In genomic region chr5:139369181-139369580, GRCh38 we compare ENCODE assay signal across 19 cellular contexts. TPM values are rescaled to one million over a fixed set of nuclear protein-coding genes. Genes with fewer than 3 reads are reported as not detected.
DNase-seq lines count a peak whose midpoint lies in the region; ATAC-seq and TF ChIP-seq lines count a peak whose summit lies in the region.
"Had no signal": no experiment of that assay in that cellular context is flagged by ENCODE, and none has a peak within 500 bp of the region (broad histone marks: within the 10 kb centered on the region; RNA-seq: fewer than 3 reads in every experiment).

No MANE protein-coding gene starts in this region.

- H3K27ac Mint-ChIP-seq in chondrocyte (ENCODE audit: unreplicated experiment) (peak overlapping the region; percentile 97), nephron (peak overlapping the region; percentile 38 to 67 (median 57))
- H3K27ac Mint-ChIP-seq: activated naive CD4-positive, alpha-beta T cell treated with anti-CD3 and anti-CD28 coated beads for 36 hours; dendritic cell treated with granulocyte-macrophage colony-stimulating factor and Interleukin-4, amounts not matched to agents 40 ng/mL and 50 ng/mL, for 4 days; T-helper 1 cell treated with Interleukin-12 subunit alpha and Interleukin-12 subunit beta and Interleukin-4 antibody, amounts not matched to agents 30 μg/mL and 1 μg/mL, for 36 hours had no signal

- peak overlapping the region; percentile 48; the same call in 1 of the 2 replicates for H3K4me2 ChIP-seq in IMR-90 (ENCODE audit: low read depth, low read length)

- no peak overlapping the region for H3K56ac ChIP-seq in IMR-90 (ENCODE audit: extremely low read depth, insufficient read depth, low read length)

- H3K9me3 ChIP-seq in IMR-90 (ENCODE audit: control insufficient read depth, insufficient read depth, low read length): no peaks in the 10 kb centered on the region
- H3K9me3 ChIP-seq: tibial nerve had no signal

- H3K4ac ChIP-seq in IMR-90 (ENCODE audit: low read depth, low read length): no peak overlapping the region

- TF ChIP-seq POLR2A in IMR-90 (IDR thresholded peaks at IDR 0.05; ENCODE audit: low read depth, low read length): no peak

- BruUV-seq in IMR-90 (replicated peaks; lab: Mats Ljungman, UMichigan): TSS peak; percentile 86

- H3K27me3 ChIP-seq in IMR-90 (ENCODE audit: control insufficient read depth, insufficient read depth, low read length): no peaks in the 10 kb centered on the region
- H3K27me3 ChIP-seq: tibial nerve had no signal

- 0 out of 2 replicates have a peak overlapping the region, but pooled peaks have one; percentile 46 for H3K14ac ChIP-seq in IMR-90 (replicated peaks; ENCODE audit: low read depth, low read length)

- peaks cover 41% of the 10 kb centered on the region for H3K36me3 ChIP-seq in IMR-90 (ENCODE audit: control insufficient read depth, insufficient read depth, low read length)

- H3K36me3 Mint-ChIP-seq in chondrocyte (ENCODE audit: low read depth) (peaks cover 19% of the 10 kb centered on the region), nephron (ENCODE audit: low read depth) (peaks cover 58% of the 10 kb centered on the region)

- H3K18ac ChIP-seq in IMR-90 (ENCODE audit: low read depth, low read length): no peak overlapping the region

- POLR2A ChIA-PET in IMR-90 (lab: Charles Lee; ENCODE audit: unreplicated experiment): no interaction called here

- no peak overlapping the region for H2BK120ac ChIP-seq in IMR-90 (ENCODE audit: low read depth, low read length)

- no peaks in the 10 kb centered on the region for H3K27me3 Mint-ChIP-seq in chondrocyte (ENCODE audit: low read depth)
- H3K27me3 Mint-ChIP-seq in nephron (ENCODE audit: low read depth): no peaks in the 10 kb centered on the region
- H3K27me3 Mint-ChIP-seq: dendritic cell treated with granulocyte-macrophage colony-stimulating factor and Interleukin-4, amounts not matched to agents 40 ng/mL and 50 ng/mL, for 4 days had no signal

- H3K9me1 ChIP-seq in IMR-90 (ENCODE audit: insufficient read depth, low read length): peaks cover 18% of the 10 kb centered on the region

- H3K27ac ChIP-seq in IMR-90 (ENCODE audit: insufficient read depth, low read length): no peak overlapping the region
- H3K27ac ChIP-seq: tibial nerve, VCaP had no signal

- CTCF ChIA-PET in IMR-90 (lab: Yijun Ruan, JAX): no interaction called here

- H2BK15ac ChIP-seq in IMR-90 (ENCODE audit: low read depth, low read length): no peak overlapping the region

- peaks cover 42% of the 10 kb centered on the region for H3K4me1 Mint-ChIP-seq in chondrocyte (ENCODE audit: low read depth)
- peaks cover 25% of the 10 kb centered on the region for H3K4me1 Mint-ChIP-seq in nephron

- H3K79me1 ChIP-seq in IMR-90 (ENCODE audit: low read depth in 1 of 2, low read length in 2 of 2): peaks cover 13 to 49% of the 10 kb centered on the region in 2 experiments

- dilution Hi-C loops in IMR-90 (cut with HindIII; ENCODE audit: low sequenced_read_pairs, unreplicated experiment): no loop called here

- no peak overlapping the region for H4K91ac ChIP-seq in IMR-90 (ENCODE audit: insufficient read depth, low read depth, low read length)

- peaks cover 11% of the 10 kb centered on the region for H3K4me1 ChIP-seq in IMR-90 (ENCODE audit: control insufficient read depth, insufficient read depth, low read length)

- no peak overlapping the region for H2BK20ac ChIP-seq in IMR-90 (ENCODE audit: low read depth, low read length)

- no peak overlapping the region for H3K23ac ChIP-seq in IMR-90 (ENCODE audit: low read depth, low read length)

- no peak overlapping the region for H3K4me3 Mint-ChIP-seq in chondrocyte (ENCODE audit: unreplicated experiment)
- H3K4me3 Mint-ChIP-seq in nephron: no peak overlapping the region
- H3K4me3 Mint-ChIP-seq: activated naive CD4-positive, alpha-beta T cell treated with anti-CD3 and anti-CD28 coated beads for 36 hours; dendritic cell treated with granulocyte-macrophage colony-stimulating factor and Interleukin-4, amounts not matched to agents 40 ng/mL and 50 ng/mL, for 4 days; T-helper 1 cell treated with Interleukin-12 subunit alpha and Interleukin-12 subunit beta and Interleukin-4 antibody, amounts not matched to agents 30 μg/mL and 1 μg/mL, for 36 hours had no signal

- H3K9ac ChIP-seq in IMR-90 (ENCODE audit: low read depth, low read length): no peak overlapping the region

- H4K8ac ChIP-seq in IMR-90 (ENCODE audit: low read depth in 2 of 2, low read length in 2 of 2): no peak overlapping the region

- peaks cover 28% of the 10 kb centered on the region; the same call in 1 of the 2 replicates for H4K20me1 ChIP-seq in IMR-90 (ENCODE audit: insufficient read depth, low read length)

- H2AFZ ChIP-seq in IMR-90 (replicated peaks; ENCODE audit: low read length, poor library complexity): no peak overlapping the region

- H2BK5ac ChIP-seq in IMR-90 (ENCODE audit: low read depth, low read length, poor library complexity, severe bottlenecking): peak overlapping the region; percentile 85

- H2AK9ac ChIP-seq in IMR-90 (replicated peaks; ENCODE audit: low read depth, low read length, poor library complexity): no peak overlapping the region

- no peak overlapping the region for H4K5ac ChIP-seq in IMR-90 (ENCODE audit: low read depth, low read length)

- TF ChIP-seq CTCF in AG09319 (IDR thresholded peaks at IDR 0.05; ENCODE audit: low read depth, low read length) (no peak), IMR-90 (conservative IDR thresholded peaks at IDR 0.05; ENCODE audit: low read depth, low read length) (no peak), chondrocyte (IDR thresholded peaks at IDR 0.05) (no peak), nephron (IDR thresholded peaks at IDR 0.05; ENCODE audit: unreplicated experiment in 3 of 3) (no peak)

- H3K9me3 Mint-ChIP-seq in chondrocyte (ENCODE audit: low read depth): no peaks in the 10 kb centered on the region
- H3K9me3 Mint-ChIP-seq in nephron: no peaks in the 10 kb centered on the region
- H3K9me3 Mint-ChIP-seq: activated naive CD4-positive, alpha-beta T cell treated with anti-CD3 and anti-CD28 coated beads for 36 hours; dendritic cell treated with granulocyte-macrophage colony-stimulating factor and Interleukin-4, amounts not matched to agents 40 ng/mL and 50 ng/mL, for 4 days; T-helper 1 cell treated with Interleukin-12 subunit alpha and Interleukin-12 subunit beta and Interleukin-4 antibody, amounts not matched to agents 30 μg/mL and 1 μg/mL, for 36 hours had no signal

- in situ Hi-C loops in IMR-90 (cut with MboI; ENCODE audit: low sequenced_read_pairs): no loop called here

- no peak for TF ChIP-seq RAD21 in IMR-90 (IDR thresholded peaks at IDR 0.05; ENCODE audit: low read length)

- intact Hi-C loops in IMR-90 (cut with micrococcal nuclease): no loop called here

- DNase-seq in AG09319 (ENCODE audit: extremely low read depth, low read depth) (peak; percentile 50), IMR-90 (peak; percentile 92), chondrocyte (ENCODE audit: low spot score) (no peak), GDM1 (lab: John Stamatoyannopoulos, UW) (no peak)
- DNase-seq in stimulated activated CD4-positive, alpha-beta T cell treated with anti-CD3 and anti-CD28 coated beads, Interleukin-12 subunit alpha, Interleukin-12 subunit beta, amount 100 ng/mL, for 4 hours: no peak
- DNase-seq: activated CD4-positive, alpha-beta T cell treated with anti-CD3 and anti-CD28 coated beads, Interleukin-2, amount 50 U/mL, for 4 hours; activated naive CD4-positive, alpha-beta T cell treated with anti-CD3 and anti-CD28 coated beads for 36 hours; NCI-H1105 treated with DMSO at 0.1 percent for 48 hours; retina; SHP77; stimulated activated naive CD4-positive, alpha-beta T cell treated with Interleukin-2 at 50 U/mL for 16 hours had no signal

- no CpG with 5 or more reads among the region's 1 CpG for WGBS in IMR-90 (ENCODE audit: extremely low coverage in 2 of 2, insufficient read length in 1 of 2), 2 experiments

- no peak overlapping the region for H3K4me3 ChIP-seq in IMR-90 (ENCODE audit: insufficient read depth, low read depth, low read length)
- H3K4me3 ChIP-seq: tibial nerve had no signal

- H2AK5ac ChIP-seq in IMR-90 (ENCODE audit: low read depth, low read length): no peak overlapping the region

- peak; percentile 93 for ATAC-seq in IMR-90 (ENCODE audit: low read depth)
- no peak for ATAC-seq in HG03175 (IDR thresholded peaks at IDR 0.05; ENCODE audit: unreplicated experiment)
- no peak for ATAC-seq in HG02938 (IDR thresholded peaks at IDR 0.05; ENCODE audit: unreplicated experiment)

TF ChIP-seq in IMR-90, 13 proteins besides CTCF, POLR2A, EP300 and RAD21 (continues in another document):
- no peak for TF ChIP-seq MXI1 (IDR thresholded peaks at IDR 0.05; ENCODE audit: borderline replicate concordance, low read depth, low read length)
- TF ChIP-seq MAZ (IDR thresholded peaks at IDR 0.05; ENCODE audit: borderline replicate concordance, low read depth, low read length): no peak
- 0 out of 2 replicates have a peak, but pooled peaks have one; percentile 3 for TF ChIP-seq CEBPB (IDR thresholded peaks at IDR 0.05; ENCODE audit: low read depth, low read length)

RNA-seq across cellular contexts. Expression of gene SLC23A1, which starts 13.9 kb away (rescaled TPM):
- not detected in 2 replicates for total RNA-seq in IMR-90 (2012; rRNA removed)
- polyA plus RNA-seq in IMR-90 (2012; rRNA removed): not detected in 2 replicates
- 0.08 TPM in 1 of 2 replicates, not detected in the other for polyA plus RNA-seq in IMR-90 (2012; cell fraction: cytosol; rRNA removed)
- 0.03 and 0.04 TPM in 2 replicates for polyA plus RNA-seq in IMR-90 (2012; cell fraction: nucleus; rRNA removed; ENCODE audit: low replicate concordance)
- total RNA-seq in chondrocyte: not detected in 3 replicates
- total RNA-seq: mononuclear cell, tibial nerve had no signal

RNA-seq across cellular contexts. Expression of gene MZB1, which starts 20.5 kb away (rescaled TPM):
- total RNA-seq in IMR-90 (2012; rRNA removed): not detected in 2 replicates
- polyA plus RNA-seq in IMR-90 (2012; rRNA removed): not detected in 2 replicates
- polyA plus RNA-seq in IMR-90 (2012; cell fraction: cytosol; rRNA removed): not detected in 2 replicates
- polyA plus RNA-seq in IMR-90 (2012; cell fraction: nucleus; rRNA removed; ENCODE audit: low replicate concordance): 0.14 TPM in 1 of 2 replicates, not detected in the other
- total RNA-seq in chondrocyte: not detected in 3 replicates

RNA-seq across cellular contexts. Expression of gene PROB1, which starts 25.7 kb away (rescaled TPM):
- under 0.01 TPM in 2 replicates for total RNA-seq in IMR-90 (2012; rRNA removed)
- polyA plus RNA-seq in IMR-90 (2012; rRNA removed): 0.36 and 0.38 TPM in 2 replicates
- 0.29 and 0.45 TPM in 2 replicates for polyA plus RNA-seq in IMR-90 (2012; cell fraction: cytosol; rRNA removed)
- polyA plus RNA-seq in IMR-90 (2012; cell fraction: nucleus; rRNA removed; ENCODE audit: low replicate concordance): 1.4 and 1.9 TPM in 2 replicates
- total RNA-seq in chondrocyte: 0.97 to 2.4 TPM (median 2.3 TPM) in 3 replicates

RNA-seq across cellular contexts. Expression of gene PAIP2, which starts 27.5 kb away (rescaled TPM):
- total RNA-seq in IMR-90 (2012; rRNA removed) (41.9 and 95.0 TPM in 2 replicates), chondrocyte (43.8 to 53.0 TPM (median 47.9 TPM) in 3 replicates)
- polyA plus RNA-seq in IMR-90 (2012; rRNA removed): 48.8 and 59.5 TPM in 2 replicates
- 11.6 and 15.5 TPM in 2 replicates for polyA plus RNA-seq in IMR-90 (2012; cell fraction: cytosol; rRNA removed)
- polyA plus RNA-seq in IMR-90 (2012; cell fraction: nucleus; rRNA removed; ENCODE audit: low replicate concordance): 5.3 and 32.3 TPM in 2 replicates

RNA-seq across cellular contexts. Expression of gene SPATA24, which starts 34.7 kb away (rescaled TPM):
- total RNA-seq in IMR-90 (2012; rRNA removed) (4.3 and 4.4 TPM in 2 replicates), chondrocyte (2.7 to 3.7 TPM (median 3.7 TPM) in 3 replicates)
- 3.8 and 4.1 TPM in 2 replicates for polyA plus RNA-seq in IMR-90 (2012; rRNA removed)
- 1.2 and 2.1 TPM in 2 replicates for polyA plus RNA-seq in IMR-90 (2012; cell fraction: cytosol; rRNA removed)
- 1.9 and 5.1 TPM in 2 replicates for polyA plus RNA-seq in IMR-90 (2012; cell fraction: nucleus; rRNA removed; ENCODE audit: low replicate concordance)

Comparison
In these comparisons a context has a peak if more than half of its experiments do, and no peak if none do; other contexts are left out.
1. DNase-seq: peak in AG09319 (single experiment) and IMR-90 (single experiment); none in chondrocyte (single experiment), stimulated activated CD4-positive, alpha-beta T cell treated with anti-CD3 and anti-CD28 coated beads, Interleukin-12 subunit alpha, Interleukin-12 subunit beta, amount 100 ng/mL, for 4 hours (single experiment) and GDM1 (single experiment).